In the genomic region with DNA sequence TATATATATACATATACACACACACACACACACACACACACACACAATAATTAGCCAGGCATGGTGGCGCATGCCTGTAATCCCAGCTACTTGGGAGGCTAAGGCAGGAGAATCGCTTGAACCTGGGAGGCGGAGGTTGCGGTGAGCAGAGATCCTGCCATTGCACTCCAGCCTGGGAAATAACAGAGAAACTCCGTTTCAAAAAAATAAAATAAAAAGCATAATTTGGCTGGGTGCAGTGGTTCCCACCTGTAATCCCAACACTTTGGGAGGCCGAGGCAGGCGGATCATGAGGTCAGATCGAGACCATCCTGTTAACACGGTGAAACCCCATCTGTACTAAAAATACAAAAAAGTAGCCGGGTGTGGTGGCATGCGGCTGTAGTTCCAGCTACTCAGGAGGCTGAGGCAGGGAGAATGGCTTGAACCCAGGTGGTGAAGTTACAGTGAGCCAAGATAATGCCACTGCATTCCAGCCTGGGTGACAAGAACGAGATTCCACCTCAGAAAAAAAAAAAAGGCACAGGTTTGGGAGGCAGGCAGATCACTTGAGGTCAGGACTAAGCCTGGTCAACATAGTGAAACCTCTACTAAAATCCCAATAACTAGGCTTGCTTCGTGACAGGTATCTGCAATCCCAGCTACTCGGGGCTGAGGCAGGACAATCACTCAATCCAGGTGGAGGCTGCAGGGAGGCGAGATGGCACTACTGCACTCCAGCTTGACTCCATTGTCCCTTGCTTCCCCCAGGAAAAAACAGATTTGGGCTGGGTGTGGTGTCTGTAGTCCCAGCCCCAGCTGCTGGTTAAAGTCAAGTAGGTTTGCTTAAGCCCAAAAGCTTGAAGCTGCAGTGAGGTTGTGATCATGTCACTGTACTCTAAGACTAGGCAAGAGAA, we compare ENCODE assay signal across 1 cellular context.
TF ChIP-seq lines count a peak whose summit lies in the region.

No MANE protein-coding gene starts in this region.

TF ChIP-seq in K562, 482 proteins besides CTCF, POLR2A, EP300 and RAD21 (continued from another document and continues in another):
- TF ChIP-seq SFPQ (IDR thresholded peaks at IDR 0.05; ENCODE audit: low read depth, low read length), result no peak
- TF ChIP-seq ZNF398 (CRISPR knock-in tag; IDR thresholded peaks at IDR 0.05), result no peak
- TF ChIP-seq CCAR2 (IDR thresholded peaks at IDR 0.05; ENCODE audit: low read depth, low read length), result no peak
- no peak for TF ChIP-seq SMARCE1 (IDR thresholded peaks at IDR 0.05)
- peak; percentile 4; the same call in 1 of the 2 replicates for TF ChIP-seq ZNF436 (CRISPR knock-in tag; IDR thresholded peaks at IDR 0.05)
- TF ChIP-seq ZNF274 (IDR thresholded peaks at IDR 0.05; ENCODE audit: borderline replicate concordance, low read depth, low read length), result no peak
- no peak for TF ChIP-seq XRCC3 (IDR thresholded peaks at IDR 0.05)
- no peak for TF ChIP-seq ZNF140 (CRISPR knock-in tag; IDR thresholded peaks at IDR 0.05)
- no peak for TF ChIP-seq ETV1 (tag; conservative IDR thresholded peaks at IDR 0.05; ENCODE audit: low read depth)
- no peak for TF ChIP-seq ADNP (tag; IDR thresholded peaks at IDR 0.05)
- no peak for TF ChIP-seq SNIP1 (IDR thresholded peaks at IDR 0.05; ENCODE audit: low read depth)
- no peak for TF ChIP-seq USF1 (CRISPR knock-in tag; IDR thresholded peaks at IDR 0.05)
- no peak for TF ChIP-seq FOXJ3 (CRISPR knock-in tag; IDR thresholded peaks at IDR 0.05)
- TF ChIP-seq HLTF (IDR thresholded peaks at IDR 0.05), result no peak
- peak; percentile 84; the same call in 1 of the 2 replicates for TF ChIP-seq THRAP3 (IDR thresholded peaks at IDR 0.05; ENCODE audit: borderline replicate concordance)
- TF ChIP-seq ZC3H11A (IDR thresholded peaks at IDR 0.05; ENCODE audit: low read depth, low read length), result no peak
- TF ChIP-seq ZNF318 (IDR thresholded peaks at IDR 0.05; ENCODE audit: borderline replicate concordance in 1 of 2, low read depth in 1 of 2), result no peak
- no peak for TF ChIP-seq RFX7 (CRISPR knock-in tag; IDR thresholded peaks at IDR 0.05)
- TF ChIP-seq TCF3 (CRISPR knock-in tag; IDR thresholded peaks at IDR 0.05), result no peak
- TF ChIP-seq ZNF175 (CRISPR knock-in tag; IDR thresholded peaks at IDR 0.05; ENCODE audit: low read depth), result no peak
- TF ChIP-seq PRPF4 (IDR thresholded peaks at IDR 0.05; ENCODE audit: insufficient read depth, low read depth, low read length, poor library complexity, severe bottlenecking), result no peak
- no peak for TF ChIP-seq ZNF347 (CRISPR knock-in tag; IDR thresholded peaks at IDR 0.05; ENCODE audit: low read depth)
- TF ChIP-seq, protein P1, sequence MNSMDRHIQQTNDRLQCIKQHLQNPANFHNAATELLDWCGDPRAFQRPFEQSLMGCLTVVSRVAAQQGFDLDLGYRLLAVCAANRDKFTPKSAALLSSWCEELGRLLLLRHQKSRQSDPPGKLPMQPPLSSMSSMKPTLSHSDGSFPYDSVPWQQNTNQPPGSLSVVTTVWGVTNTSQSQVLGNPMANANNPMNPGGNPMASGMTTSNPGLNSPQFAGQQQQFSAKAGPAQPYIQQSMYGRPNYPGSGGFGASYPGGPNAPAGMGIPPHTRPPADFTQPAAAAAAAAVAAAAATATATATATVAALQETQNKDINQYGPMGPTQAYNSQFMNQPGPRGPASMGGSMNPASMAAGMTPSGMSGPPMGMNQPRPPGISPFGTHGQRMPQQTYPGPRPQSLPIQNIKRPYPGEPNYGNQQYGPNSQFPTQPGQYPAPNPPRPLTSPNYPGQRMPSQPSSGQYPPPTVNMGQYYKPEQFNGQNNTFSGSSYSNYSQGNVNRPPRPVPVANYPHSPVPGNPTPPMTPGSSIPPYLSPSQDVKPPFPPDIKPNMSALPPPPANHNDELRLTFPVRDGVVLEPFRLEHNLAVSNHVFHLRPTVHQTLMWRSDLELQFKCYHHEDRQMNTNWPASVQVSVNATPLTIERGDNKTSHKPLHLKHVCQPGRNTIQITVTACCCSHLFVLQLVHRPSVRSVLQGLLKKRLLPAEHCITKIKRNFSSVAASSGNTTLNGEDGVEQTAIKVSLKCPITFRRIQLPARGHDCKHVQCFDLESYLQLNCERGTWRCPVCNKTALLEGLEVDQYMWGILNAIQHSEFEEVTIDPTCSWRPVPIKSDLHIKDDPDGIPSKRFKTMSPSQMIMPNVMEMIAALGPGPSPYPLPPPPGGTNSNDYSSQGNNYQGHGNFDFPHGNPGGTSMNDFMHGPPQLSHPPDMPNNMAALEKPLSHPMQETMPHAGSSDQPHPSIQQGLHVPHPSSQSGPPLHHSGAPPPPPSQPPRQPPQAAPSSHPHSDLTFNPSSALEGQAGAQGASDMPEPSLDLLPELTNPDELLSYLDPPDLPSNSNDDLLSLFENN (IDR thresholded peaks at IDR 0.05; ENCODE audit: low read depth in 2 of 2, low read length in 2 of 2), result 0 out of 4 replicates have a peak, but pooled peaks of 1 of the 2 experiments have one; percentile 12
- peak; percentile 96 for TF ChIP-seq SUPT5H (IDR thresholded peaks at IDR 0.05)
- no peak for TF ChIP-seq ZNF592 (IDR thresholded peaks at IDR 0.05)
- TF ChIP-seq KHSRP (IDR thresholded peaks at IDR 0.05), result peak; percentile 63
